Comparison of ENCODE assay signal across 8 cellular contexts in the genomic region with DNA sequence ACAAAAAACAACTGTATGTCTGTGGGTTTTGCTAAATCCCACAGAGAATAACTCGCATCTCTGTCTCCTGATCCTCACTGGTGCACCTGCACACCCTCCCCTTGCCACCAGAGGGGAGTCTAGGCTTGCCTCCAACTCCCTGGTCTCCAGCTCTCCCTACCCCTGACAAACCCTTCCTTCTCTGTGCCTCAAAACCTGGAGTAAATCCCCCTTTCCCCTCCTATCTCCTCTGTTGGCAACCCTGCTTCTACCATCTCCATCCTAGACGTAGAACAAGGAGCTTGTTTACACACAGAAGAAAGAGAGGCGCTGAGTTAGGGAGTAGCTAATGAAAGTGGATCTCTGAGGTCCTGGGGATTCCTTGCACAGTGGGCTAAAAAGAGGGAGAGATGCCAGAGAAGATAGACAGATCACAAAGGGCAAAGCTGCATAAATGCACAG. TPM values are rescaled to one million over a fixed set of nuclear protein-coding genes. Genes with fewer than 3 reads are reported as not detected.
DNase-seq lines count a peak whose midpoint lies in the region; ATAC-seq, FAIRE-seq and TF ChIP-seq lines count a peak whose summit lies in the region.

No MANE protein-coding gene starts in this region.

- H3K79me2 ChIP-seq in keratinocyte (ENCODE audit: control insufficient read depth, insufficient read depth, low read length), result no peaks in the 10 kb centered on the region

- no peak overlapping the region for H3K27ac ChIP-seq in brain microvascular endothelial cell
- no peak overlapping the region for H3K27ac ChIP-seq in keratinocyte (ENCODE audit: control insufficient read depth, insufficient read depth, low read length)

- dilution Hi-C loops in keratinocyte (cut with MboI; ENCODE audit: extremely low pct_ligation_motif_present, low sequenced_read_pairs), result no loop called here

- H3K27me3 ChIP-seq in brain microvascular endothelial cell (replicated peaks) (no peaks in the 10 kb centered on the region), keratinocyte (ENCODE audit: control insufficient read depth, extremely low read depth, insufficient read depth, low read length) (no peaks in the 10 kb centered on the region)

- DNase-seq in DMS53 (lab: John Stamatoyannopoulos, UW) (peak; percentile 91), HEK293T (ENCODE audit: extremely low spot score) (peak; percentile 78), NCI-H2029 treated with DMSO at 0.1 percent for 48 hours (lab: John Stamatoyannopoulos, UW) (peak; percentile 56), T1000 (lab: John Stamatoyannopoulos, UW) (peak; percentile 46), brain microvascular endothelial cell (peak; percentile 49), keratinocyte (ENCODE audit: low read depth, low spot score) (no peak)
- peak; percentile 65 for DNase-seq in stimulated activated CD4-positive, alpha-beta T cell treated with anti-CD3 and anti-CD28 coated beads, Interleukin-4, amount 100 ng/mL, for 1 hour

- no peaks in the 10 kb centered on the region for H4K20me1 ChIP-seq in keratinocyte (ENCODE audit: control insufficient read depth, extremely low read depth, insufficient read depth, low read length)

- CTCF ChIA-PET in HEK293T (lab: Yijun Ruan, JAX), result interaction anchor here (0.6 to 1.9 kb wide), 14 partner anchors 8 to 279 kb away, joined by 3 to 13 read pairs (median 6); a partner anchor contains a TSS

- FAIRE-seq in keratinocyte (lab: Jason Lieb, UNC), result no peak

- no peak overlapping the region for H3K4me3 ChIP-seq in brain microvascular endothelial cell (ENCODE audit: low read depth, low read length)
- no peak overlapping the region for H3K4me3 ChIP-seq in keratinocyte (ENCODE audit: control insufficient read depth in 2 of 3, extremely low read depth in 1 of 3, insufficient read depth in 2 of 3, low read depth in 1 of 3, low read length in 3 of 3)

- no peaks in the 10 kb centered on the region for H3K9me3 ChIP-seq in keratinocyte (ENCODE audit: control insufficient read depth, low read depth, low read length)

- no peak overlapping the region for H2AFZ ChIP-seq in keratinocyte (ENCODE audit: control insufficient read depth, low read length)

- POLR2A ChIA-PET in HEK293T (lab: Yijun Ruan, JAX), result interaction anchor here (0.7 to 1.4 kb wide), 5 partner anchors 16 to 214 kb away, joined by 3 to 9 read pairs (median 3); a partner anchor contains a TSS

- peak; percentile 95 for TF ChIP-seq CTCF in brain microvascular endothelial cell (IDR thresholded peaks at IDR 0.05; ENCODE audit: low read depth, low read length, missing control alignments)
- TF ChIP-seq CTCF in keratinocyte (optimal IDR thresholded peaks at IDR 0.05 in 1 of 3, IDR thresholded peaks at IDR 0.05 in 1 of 3, conservative IDR thresholded peaks at IDR 0.05 in 1 of 3; ENCODE audit: extremely low read depth in 1 of 3, insufficient read depth in 2 of 3, low read length in 3 of 3), result peak; percentile 95 to 98 (median 95)

- in situ Hi-C loops in brain microvascular endothelial cell (cut with HindIII; ENCODE audit: low pct_ligation_motif_present, low sequenced_read_pairs), result no loop called here

- no peak overlapping the region for H3K4me2 ChIP-seq in keratinocyte (ENCODE audit: control insufficient read depth, extremely low read depth, insufficient read depth, low read depth, low read length)

- H3K36me3 ChIP-seq in brain microvascular endothelial cell (replicated peaks) (no peaks in the 10 kb centered on the region), keratinocyte (ENCODE audit: control insufficient read depth in 2 of 2, extremely low read depth in 1 of 2, insufficient read depth in 2 of 2, low read length in 2 of 2) (no peaks in the 10 kb centered on the region)

- H3K9ac ChIP-seq in keratinocyte (ENCODE audit: control insufficient read depth, extremely low read depth, insufficient read depth, low read length), result no peak overlapping the region

- H3K4me1 ChIP-seq in keratinocyte (ENCODE audit: control insufficient read depth, extremely low read depth, insufficient read depth, low read length), result peaks cover 10% of the 10 kb centered on the region

- ATAC-seq in GM21423 (IDR thresholded peaks at IDR 0.05; ENCODE audit: unreplicated experiment), result no peak

- H3K9me1 ChIP-seq in keratinocyte (ENCODE audit: control insufficient read depth, extremely low read depth, insufficient read depth, low read length), result no peaks in the 10 kb centered on the region

TF ChIP-seq in HEK293T, 16 proteins besides CTCF, POLR2A, EP300 and RAD21:
- TF ChIP-seq ZNF384 (IDR thresholded peaks at IDR 0.05), result no peak
- no peak for TF ChIP-seq CTBP1 (IDR thresholded peaks at IDR 0.05; ENCODE audit: borderline replicate concordance)
- no peak for TF ChIP-seq TARDBP (IDR thresholded peaks at IDR 0.05)
- TF ChIP-seq L3MBTL2 (conservative IDR thresholded peaks at IDR 0.05), result no peak
- TF ChIP-seq NFRKB (IDR thresholded peaks at IDR 0.05), result no peak
- no peak for TF ChIP-seq LEF1 (IDR thresholded peaks at IDR 0.05; ENCODE audit: borderline replicate concordance)

RNA-seq across cellular contexts. Expression of a gene that starts 6.0 kb away (rescaled TPM):
- polyA plus RNA-seq in keratinocyte, result 0.21 to 0.50 TPM (median 0.46 TPM) in 3 replicates
- 0.35 TPM for polyA plus RNA-seq in keratinocyte (2011; ENCODE audit: low read depth)
- polyA plus RNA-seq in keratinocyte (2011; cell fraction: cytosol; rRNA removed), result 0.46 and 0.69 TPM in 2 replicates
- polyA plus RNA-seq in keratinocyte (2011; cell fraction: nucleus; rRNA removed), result 0.55 and 0.59 TPM in 2 replicates
- polyA plus RNA-seq in keratinocyte (2012; ENCODE audit: low replicate concordance), result 0.52 and 1.1 TPM in 2 replicates
- polyA minus RNA-seq in keratinocyte, result 0.13 TPM in 1 of 3 replicates, not detected in the others
- polyA minus RNA-seq in keratinocyte (2011; cell fraction: cytosol; rRNA and poly(A)+ RNA removed), result not detected
- polyA minus RNA-seq in keratinocyte (2011; cell fraction: nucleus; rRNA and poly(A)+ RNA removed), result not detected in 2 replicates

RNA-seq across cellular contexts. Expression of a gene that starts 13.3 kb away (rescaled TPM):
- 7.7 to 9.9 TPM (median 9.8 TPM) in 3 replicates for polyA plus RNA-seq in keratinocyte
- polyA plus RNA-seq in keratinocyte (2011; ENCODE audit: low read depth), result 1.5 TPM
- polyA plus RNA-seq in keratinocyte (2011; cell fraction: cytosol; rRNA removed), result 4.2 and 5.8 TPM in 2 replicates
- polyA plus RNA-seq in keratinocyte (2011; cell fraction: nucleus; rRNA removed), result 15.8 and 18.7 TPM in 2 replicates
- 2.1 and 9.1 TPM in 2 replicates for polyA plus RNA-seq in keratinocyte (2012; ENCODE audit: low replicate concordance)
- polyA minus RNA-seq in keratinocyte, result 1.6 to 3.3 TPM (median 3.1 TPM) in 3 replicates
- polyA minus RNA-seq in keratinocyte (2011; cell fraction: cytosol; rRNA and poly(A)+ RNA removed), result 1.3 TPM
- 3.4 and 6.3 TPM in 2 replicates for polyA minus RNA-seq in keratinocyte (2011; cell fraction: nucleus; rRNA and poly(A)+ RNA removed)

RNA-seq across cellular contexts. Expression of a gene that starts 13.6 kb away (rescaled TPM):
- polyA plus RNA-seq in keratinocyte, result 4.5 to 11.7 TPM (median 7.6 TPM) in 3 replicates
- 12.9 TPM for polyA plus RNA-seq in keratinocyte (2011; ENCODE audit: low read depth)
- 8.6 and 15.7 TPM in 2 replicates for polyA plus RNA-seq in keratinocyte (2011; cell fraction: cytosol; rRNA removed)
- polyA plus RNA-seq in keratinocyte (2011; cell fraction: nucleus; rRNA removed), result 17.4 and 24.3 TPM in 2 replicates
- polyA plus RNA-seq in keratinocyte (2012; ENCODE audit: low replicate concordance), result 17.8 and 28.0 TPM in 2 replicates
- polyA minus RNA-seq in keratinocyte, result 8.3 to 44.3 TPM (median 11.6 TPM) in 3 replicates
- polyA minus RNA-seq in keratinocyte (2011; cell fraction: cytosol; rRNA and poly(A)+ RNA removed), result 9.4 TPM
- polyA minus RNA-seq in keratinocyte (2011; cell fraction: nucleus; rRNA and poly(A)+ RNA removed), result 8.8 and 15.1 TPM in 2 replicates

RNA-seq across cellular contexts. Expression of a gene that starts 16.0 kb away (rescaled TPM):
- polyA plus RNA-seq in keratinocyte, result 99.2 to 151 TPM (median 115 TPM) in 3 replicates
- polyA plus RNA-seq in keratinocyte (2011; ENCODE audit: low read depth), result 74.8 TPM
- 84.7 and 167 TPM in 2 replicates for polyA plus RNA-seq in keratinocyte (2011; cell fraction: cytosol; rRNA removed)
- polyA plus RNA-seq in keratinocyte (2011; cell fraction: nucleus; rRNA removed), result 70.4 and 74.9 TPM in 2 replicates
- 118 and 134 TPM in 2 replicates for polyA plus RNA-seq in keratinocyte (2012; ENCODE audit: low replicate concordance)
- 34.6 to 63.0 TPM (median 48.9 TPM) in 3 replicates for polyA minus RNA-seq in keratinocyte
- polyA minus RNA-seq in keratinocyte (2011; cell fraction: cytosol; rRNA and poly(A)+ RNA removed), result 46.8 TPM
- 5.4 and 9.7 TPM in 2 replicates for polyA minus RNA-seq in keratinocyte (2011; cell fraction: nucleus; rRNA and poly(A)+ RNA removed)

RNA-seq across cellular contexts. Expression of a gene that starts 25.8 kb away (rescaled TPM):
- polyA plus RNA-seq in keratinocyte, result 3.1 to 4.7 TPM (median 4.4 TPM) in 3 replicates
- polyA plus RNA-seq in keratinocyte (2011; ENCODE audit: low read depth), result 1.3 TPM
- 2.7 and 5.3 TPM in 2 replicates for polyA plus RNA-seq in keratinocyte (2011; cell fraction: cytosol; rRNA removed)
- polyA plus RNA-seq in keratinocyte (2011; cell fraction: nucleus; rRNA removed), result 26.4 and 35.9 TPM in 2 replicates
- polyA plus RNA-seq in keratinocyte (2012; ENCODE audit: low replicate concordance), result 11.9 and 13.0 TPM in 2 replicates
- 4.6 to 13.4 TPM (median 9.9 TPM) in 3 replicates for polyA minus RNA-seq in keratinocyte
- polyA minus RNA-seq in keratinocyte (2011; cell fraction: cytosol; rRNA and poly(A)+ RNA removed), result 8.4 TPM
- 6.6 and 7.8 TPM in 2 replicates for polyA minus RNA-seq in keratinocyte (2011; cell fraction: nucleus; rRNA and poly(A)+ RNA removed)
